9 cellular contexts compared by ENCODE assay signal in the genomic region with DNA sequence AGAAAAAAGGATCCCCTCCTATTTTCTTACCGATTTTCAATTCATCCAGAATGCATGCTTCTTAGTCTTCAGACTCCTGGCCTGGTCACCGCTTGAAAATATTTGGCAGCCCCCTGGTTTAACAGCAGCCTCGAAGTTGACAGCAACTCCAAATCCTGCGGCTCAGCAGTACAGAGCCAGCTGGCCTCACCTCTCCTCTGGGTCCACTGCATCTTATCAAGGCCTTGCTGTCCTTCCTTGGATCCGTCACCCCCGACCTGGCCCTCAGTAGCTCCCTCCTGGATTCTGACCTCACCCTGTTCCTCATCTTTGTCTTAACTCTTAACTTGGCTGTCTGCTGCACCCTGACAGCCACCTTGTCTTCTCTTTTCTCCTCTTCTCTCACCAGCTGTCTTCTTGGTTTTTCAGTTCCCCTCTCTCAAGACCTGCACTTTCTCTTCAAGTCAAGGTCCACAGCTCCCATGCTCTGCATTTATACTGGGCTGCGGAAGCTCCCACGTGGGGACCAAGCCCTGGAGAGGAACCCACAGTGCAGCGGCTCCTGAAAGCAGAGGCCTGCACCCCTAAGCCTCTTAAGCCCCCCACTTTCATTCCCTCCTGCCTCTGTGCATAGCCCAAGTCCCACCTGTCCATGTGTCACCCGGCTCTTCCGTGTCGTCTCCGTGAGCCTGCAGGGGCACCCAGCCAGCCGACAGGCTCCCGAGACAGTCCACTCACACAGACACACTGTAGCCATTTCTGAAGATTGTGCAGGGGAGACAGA. TPM values are rescaled to one million over a fixed set of nuclear protein-coding genes. Genes with fewer than 3 reads are reported as not detected.
A peak's percentile ranks its signal among the peaks of the same experiment; 100 is the strongest.
DNase-seq lines count a peak whose midpoint lies in the region; ATAC-seq lines count a peak whose summit lies in the region.
"Had no signal": no experiment of that assay in that cellular context is flagged by ENCODE, and none has a peak within 500 bp of the region (broad histone marks: within the 10 kb centered on the region; RNA-seq: fewer than 3 reads in every experiment).

No MANE protein-coding gene starts in this region.

- peaks cover 52% of the 10 kb centered on the region for H3K4me1 ChIP-seq in Karpas-422 (ENCODE audit: low read length)

- peak; percentile 63 for ATAC-seq in GM21619 (IDR thresholded peaks at IDR 0.05; ENCODE audit: unreplicated experiment)

- DNase-seq in activated CD4-positive, alpha-beta T cell treated with anti-CD3 and anti-CD28 coated beads, Interleukin-2, amount 10 ng/mL, durations not matched to agents 24 days and 14 days: no peak
- no peak for DNase-seq in activated CD4-positive, alpha-beta T cell treated with anti-CD3 and anti-CD28 coated beads for 48 hours
- DNase-seq in Karpas-422 (peak; percentile 85), pons (ENCODE audit: low spot score) (peak; percentile 25), SKM-1 (lab: John Stamatoyannopoulos, UW; ENCODE audit: unreplicated experiment) (no peak), A172 (ENCODE audit: low spot score) (no peak)
- no peak for DNase-seq in activated naive CD4-positive, alpha-beta T cell treated with anti-CD3 and anti-CD28 coated beads, Interleukin-2, amount 50 U/mL, for 16 hours
- DNase-seq: small intestine had no signal

- peak overlapping the region; percentile 57 for H3K4me3 ChIP-seq in Karpas-422 (ENCODE audit: low read length)

- H3K9me3 Mint-ChIP-seq in activated CD4-positive, alpha-beta T cell treated with anti-CD3 and anti-CD28 coated beads, Interleukin-2, amount 10 ng/mL, durations not matched to agents 24 days and 14 days: no peaks in the 10 kb centered on the region

- H3K9me2 ChIP-seq in Karpas-422 (replicated peaks; ENCODE audit: insufficient read depth, low read length): no peaks in the 10 kb centered on the region

- H3K36me3 ChIP-seq in Karpas-422 (ENCODE audit: insufficient read depth, low read length): no peaks in the 10 kb centered on the region

- peak overlapping the region; percentile 2; the same call in 1 of the 2 replicates for H2AFZ ChIP-seq in Karpas-422 (ENCODE audit: low read length)

- H3K9me3 ChIP-seq in Karpas-422 (ENCODE audit: low read length): no peaks in the 10 kb centered on the region

- peaks cover 50% of the 10 kb centered on the region for H3K36me3 Mint-ChIP-seq in activated CD4-positive, alpha-beta T cell treated with anti-CD3 and anti-CD28 coated beads, Interleukin-2, amount 10 ng/mL, durations not matched to agents 24 days and 14 days (ENCODE audit: low read depth)

- H3K4me3 Mint-ChIP-seq in activated CD4-positive, alpha-beta T cell treated with anti-CD3 and anti-CD28 coated beads, Interleukin-2, amount 10 ng/mL, durations not matched to agents 24 days and 14 days: no peak overlapping the region

- no peaks in the 10 kb centered on the region for H3K27me3 Mint-ChIP-seq in activated CD4-positive, alpha-beta T cell treated with anti-CD3 and anti-CD28 coated beads, Interleukin-2, amount 10 ng/mL, durations not matched to agents 24 days and 14 days

- H3K4me1 Mint-ChIP-seq in activated CD4-positive, alpha-beta T cell treated with anti-CD3 and anti-CD28 coated beads, Interleukin-2, amount 10 ng/mL, durations not matched to agents 24 days and 14 days: peaks cover 79% of the 10 kb centered on the region

- peak overlapping the region; percentile 39 for H3K27ac Mint-ChIP-seq in activated CD4-positive, alpha-beta T cell treated with anti-CD3 and anti-CD28 coated beads, Interleukin-2, amount 10 ng/mL, durations not matched to agents 24 days and 14 days

- H3K27me3 ChIP-seq in Karpas-422 (ENCODE audit: low read length): no peaks in the 10 kb centered on the region

- peak overlapping the region; percentile 67 for H3K4me2 ChIP-seq in Karpas-422 (ENCODE audit: low read depth, low read length, poor library complexity, severe bottlenecking)

- intact Hi-C loops in activated CD4-positive, alpha-beta T cell treated with anti-CD3 and anti-CD28 coated beads, Interleukin-2, amount 10 ng/mL, durations not matched to agents 24 days and 14 days (cut with micrococcal nuclease): loop anchor here (10.0 kb wide), 1 partner anchor 1157 kb away; no protein-coding TSS in a partner anchor

- no peaks in the 10 kb centered on the region for H4K20me1 ChIP-seq in Karpas-422 (ENCODE audit: insufficient read depth, low read depth, low read length)

- peak overlapping the region; percentile 92 for H3K27ac ChIP-seq in Karpas-422 (ENCODE audit: low read length)

- H3K9ac ChIP-seq in Karpas-422 (ENCODE audit: low read length): peak overlapping the region; percentile 65

- peaks cover 28% of the 10 kb centered on the region for H3K79me2 ChIP-seq in Karpas-422 (ENCODE audit: low read length)

RNA-seq across cellular contexts. Expression of a gene that starts 6.0 kb away (rescaled TPM):
- total RNA-seq in activated CD4-positive, alpha-beta T cell treated with anti-CD3 and anti-CD28 coated beads, Interleukin-2, amount 10 ng/mL, durations not matched to agents 24 days and 14 days: 8.6 and 11.5 TPM in 2 replicates
- total RNA-seq in Karpas-422 (2014; rRNA removed; shearing (Covaris generic); ENCODE audit: low replicate concordance): 27.8 and 31.0 TPM in 2 replicates
- total RNA-seq in A172 (2014; rRNA removed; shearing (Covaris generic)): 9.7 and 13.2 TPM in 2 replicates

RNA-seq across cellular contexts. Expression of a gene that starts 51.2 kb away (rescaled TPM):
- not detected in 2 replicates for total RNA-seq in activated CD4-positive, alpha-beta T cell treated with anti-CD3 and anti-CD28 coated beads, Interleukin-2, amount 10 ng/mL, durations not matched to agents 24 days and 14 days
- total RNA-seq in Karpas-422 (2014; rRNA removed; shearing (Covaris generic); ENCODE audit: low replicate concordance): not detected in 2 replicates
- not detected in 2 replicates for total RNA-seq in A172 (2014; rRNA removed; shearing (Covaris generic))

RNA-seq across cellular contexts. Expression of a gene that starts 58.3 kb away (rescaled TPM):
- total RNA-seq in activated CD4-positive, alpha-beta T cell treated with anti-CD3 and anti-CD28 coated beads, Interleukin-2, amount 10 ng/mL, durations not matched to agents 24 days and 14 days: 88.8 and 90.5 TPM in 2 replicates
- 90.0 and 108 TPM in 2 replicates for total RNA-seq in Karpas-422 (2014; rRNA removed; shearing (Covaris generic); ENCODE audit: low replicate concordance)
- 10.1 and 11.4 TPM in 2 replicates for total RNA-seq in A172 (2014; rRNA removed; shearing (Covaris generic))

Comparison
In these comparisons a context has a peak if more than half of its experiments do, and no peak if none do; other contexts are left out.
1. DNase-seq: peak in Karpas-422 (single experiment) and pons (single experiment); none in activated CD4-positive, alpha-beta T cell treated with anti-CD3 and anti-CD28 coated beads, Interleukin-2, amount 10 ng/mL, durations not matched to agents 24 days and 14 days (single experiment), activated CD4-positive, alpha-beta T cell treated with anti-CD3 and anti-CD28 coated beads for 48 hours (single experiment), SKM-1 (single experiment), A172 (single experiment) and activated naive CD4-positive, alpha-beta T cell treated with anti-CD3 and anti-CD28 coated beads, Interleukin-2, amount 50 U/mL, for 16 hours (single experiment).